Comparison of ENCODE assay signal across 20 cellular contexts in genomic region chr4:165964591-165964990, GRCh38.
A peak's percentile ranks its signal among the peaks of the same experiment; 100 is the strongest.
DNase-seq lines count a peak whose midpoint lies in the region; TF ChIP-seq lines count a peak whose summit lies in the region.
"Had no signal": no experiment of that assay in that cellular context is flagged by ENCODE, and none has a peak within 500 bp of the region (broad histone marks: within the 10 kb centered on the region; RNA-seq: fewer than 3 reads in every experiment).

No MANE protein-coding gene starts in this region.

- H3K4me2 ChIP-seq in mammary epithelial cell (ENCODE audit: insufficient read depth, low read depth, low read length) (no peak overlapping the region), osteoblast (ENCODE audit: insufficient read depth, low read length) (no peak overlapping the region)
- H3K4me2 ChIP-seq: BLaER1 treated with 17β-estradiol and CSF1 and Interleukin-3, amounts not matched to agents 10 nM and 100 nM had no signal

- WGBS in mammary epithelial cell (ENCODE audit: low coverage, missing lambda C conversion rate) = 62% methylated on average over 5 of the region's 5 CpGs

- H3K36me3 Mint-ChIP-seq in CD14-positive monocyte = no peaks in the 10 kb centered on the region
- H3K36me3 Mint-ChIP-seq: CD4-positive, alpha-beta memory T cell had no signal

- BruUV-seq in mammary epithelial cell (replicated peaks; lab: Mats Ljungman, UMichigan) = no TSS peak

- H3K9me3 Mint-ChIP-seq in CD14-positive monocyte = peaks cover 2 to 20% (median 8%) of the 10 kb centered on the region in 7 donors

- intact Hi-C loops in mammary epithelial cell (cut with micrococcal nuclease) (no loop called here), CD14-positive monocyte (cut with micrococcal nuclease) (no loop called here)

- H4K20me1 ChIP-seq in mammary epithelial cell (ENCODE audit: insufficient read depth, low read length) (no peaks in the 10 kb centered on the region), osteoblast (ENCODE audit: insufficient read depth, low read length) (no peaks in the 10 kb centered on the region)
- H4K20me1 ChIP-seq: BLaER1 treated with 17β-estradiol and CSF1 and Interleukin-3, amounts not matched to agents 10 nM and 100 nM had no signal

- CTCF ChIA-PET in mammary epithelial cell (lab: Charles Lee; ENCODE audit: low non-redundant PET) = no interaction called here

- H3K9me3 ChIP-seq in mammary epithelial cell (replicated peaks; ENCODE audit: insufficient read depth, low read length) (no peaks in the 10 kb centered on the region), osteoblast (ENCODE audit: low read depth, low read length) (no peaks in the 10 kb centered on the region)
- H3K9me3 ChIP-seq: BE2C, HAP-1 had no signal

- peaks cover 0 to 1% (median 0%) of the 10 kb centered on the region in 3 donors for H3K27me3 Mint-ChIP-seq in CD14-positive monocyte (ENCODE audit: low read depth in 3 of 3)
- H3K27me3 Mint-ChIP-seq: CD4-positive, alpha-beta memory T cell had no signal

- in situ Hi-C loops in mammary epithelial cell (cut with MboI; ENCODE audit: low sequenced_read_pairs in 2 of 2) = no loop called here

- peak; percentile 0 for DNase-seq in NK-92 treated with Interleukin-12 subunit alpha and Interleukin-12 subunit beta, amount 100 ng/mL, for 24 hours (lab: John Stamatoyannopoulos, UW)
- DNase-seq in NK-92 (lab: John Stamatoyannopoulos, UW; ENCODE audit: unreplicated experiment) (no peak), mammary epithelial cell (peak; percentile 65), glomerular visceral epithelial cell (ENCODE audit: extremely low spot score) (peak; percentile 42), osteoblast (ENCODE audit: insufficient read length, low spot score, missing footprints) (no peak), NCI-H2196 (lab: John Stamatoyannopoulos, UW; ENCODE audit: unreplicated experiment) (no peak), CD14-positive monocyte (ENCODE audit: low spot score) (no peak)
- DNase-seq: AML-193; BE2C; Calu3; CD4-positive, alpha-beta memory T cell; COR-L47; DMS53; DMS79 treated with DMSO at 0.1 percent for 48 hours; GF-D8; GOT3; HFFc6 had no signal

- H3K4me3 ChIP-seq in mammary epithelial cell (replicated peaks in 1 of 3; ENCODE audit: insufficient read depth in 1 of 3, low read depth in 2 of 3, low read length in 3 of 3) (no peak overlapping the region), osteoblast (ENCODE audit: insufficient read depth, low read length) (no peak overlapping the region)
- H3K4me3 ChIP-seq: BLaER1 treated with 17β-estradiol and CSF1 and Interleukin-3, amounts not matched to agents 10 nM and 100 nM; HAP-1 had no signal

- TF ChIP-seq CTCF in mammary epithelial cell (conservative IDR thresholded peaks at IDR 0.05 in 1 of 2, IDR thresholded peaks at IDR 0.05 in 1 of 2; ENCODE audit: extremely low read depth in 1 of 2, insufficient read depth in 1 of 2, low read depth in 1 of 2, low read length in 2 of 2) (no peak), osteoblast (IDR thresholded peaks at IDR 0.05; ENCODE audit: extremely low read depth, low read depth, low read length) (no peak), CD14-positive monocyte (IDR thresholded peaks at IDR 0.05) (no peak)

- no peak overlapping the region for H3K27ac Mint-ChIP-seq in CD14-positive monocyte
- H3K27ac Mint-ChIP-seq: CD4-positive, alpha-beta memory T cell; HFFc6 had no signal

- H3K27me3 ChIP-seq in mammary epithelial cell (ENCODE audit: insufficient read depth, low read length) = no peaks in the 10 kb centered on the region
- no peaks in the 10 kb centered on the region for H3K27me3 ChIP-seq in osteoblast (ENCODE audit: insufficient read depth, low read length)
- H3K27me3 ChIP-seq: BE2C; BLaER1 treated with 17β-estradiol and CSF1 and Interleukin-3, amounts not matched to agents 10 nM and 100 nM had no signal

- H3K4me1 ChIP-seq in mammary epithelial cell (ENCODE audit: insufficient read depth, low read length) (peaks cover 32% of the 10 kb centered on the region), osteoblast (ENCODE audit: insufficient read depth, low read length) (no peaks in the 10 kb centered on the region)
- H3K4me1 ChIP-seq: BE2C; BLaER1 treated with 17β-estradiol and CSF1 and Interleukin-3, amounts not matched to agents 10 nM and 100 nM; HAP-1 had no signal

- no peaks in the 10 kb centered on the region for H3K79me2 ChIP-seq in mammary epithelial cell (ENCODE audit: insufficient read depth, low read length)
- no peaks in the 10 kb centered on the region for H3K79me2 ChIP-seq in osteoblast (ENCODE audit: insufficient read depth, low read length)

- H3K36me3 ChIP-seq in mammary epithelial cell (ENCODE audit: insufficient read depth, low read length) (no peaks in the 10 kb centered on the region), osteoblast (ENCODE audit: insufficient read depth, low read length) (no peaks in the 10 kb centered on the region)
- H3K36me3 ChIP-seq: BE2C; BLaER1 treated with 17β-estradiol and CSF1 and Interleukin-3, amounts not matched to agents 10 nM and 100 nM; HAP-1 had no signal

- no peak overlapping the region for H3K4me3 Mint-ChIP-seq in CD14-positive monocyte
- H3K4me3 Mint-ChIP-seq: CD4-positive, alpha-beta memory T cell; HFFc6 had no signal

- no peak overlapping the region for H3K9ac ChIP-seq in mammary epithelial cell (ENCODE audit: insufficient read depth, low read length)
- H3K9ac ChIP-seq: BLaER1 treated with 17β-estradiol and CSF1 and Interleukin-3, amounts not matched to agents 10 nM and 100 nM had no signal

- dilution Hi-C loops in mammary epithelial cell (cut with HindIII; ENCODE audit: low sequenced_read_pairs) = no loop called here

- H3K4me1 Mint-ChIP-seq in CD14-positive monocyte = no peaks in the 10 kb centered on the region
- H3K4me1 Mint-ChIP-seq: CD4-positive, alpha-beta memory T cell had no signal

- H2AFZ ChIP-seq in mammary epithelial cell (ENCODE audit: low read depth, low read length) = no peak overlapping the region
- H2AFZ ChIP-seq in osteoblast (ENCODE audit: low read length) = no peak overlapping the region

- H3K27ac ChIP-seq in mammary epithelial cell (ENCODE audit: insufficient read depth, low read depth, low read length) = peak overlapping the region; percentile 93
- H3K27ac ChIP-seq in osteoblast (ENCODE audit: low read depth, low read length) = no peak overlapping the region
- H3K27ac ChIP-seq: 22Rv1; BLaER1 treated with 17β-estradiol and CSF1 and Interleukin-3, amounts not matched to agents 10 nM and 100 nM had no signal

Comparison
In these comparisons a context has a peak if more than half of its experiments do, and no peak if none do; other contexts are left out.
1. DNase-seq: peak in NK-92 treated with Interleukin-12 subunit alpha and Interleukin-12 subunit beta, amount 100 ng/mL, for 24 hours (single experiment), mammary epithelial cell (single experiment) and glomerular visceral epithelial cell (single experiment); none in NK-92 (single experiment), osteoblast (single experiment), NCI-H2196 (single experiment) and CD14-positive monocyte (single experiment).